In the genomic region with DNA sequence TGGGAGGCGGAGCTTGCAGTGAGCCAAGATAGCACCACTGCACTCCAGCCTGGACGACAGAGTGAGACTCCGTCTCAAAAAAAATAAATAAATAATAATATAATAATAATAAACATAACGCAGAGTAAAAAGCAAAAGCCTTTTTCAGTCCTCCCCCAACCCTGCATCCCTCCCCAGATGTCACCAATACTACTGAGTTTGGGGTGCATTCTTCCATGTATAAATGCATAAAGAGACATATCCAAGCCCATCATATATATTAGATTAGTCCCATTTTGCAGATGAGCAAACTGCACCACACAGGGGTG, we compare ENCODE assay signal across 9 cellular contexts. TPM values are rescaled to one million over a fixed set of nuclear protein-coding genes. Genes with fewer than 3 reads are reported as not detected.
DNase-seq lines count a peak whose midpoint lies in the region; FAIRE-seq and TF ChIP-seq lines count a peak whose summit lies in the region.
"Had no signal": no experiment of that assay in that cellular context is flagged by ENCODE, and none has a peak within 500 bp of the region (broad histone marks: within the 10 kb centered on the region; RNA-seq: fewer than 3 reads in every experiment).

No MANE protein-coding gene starts in this region.

- H3K27ac ChIP-seq in DOHH2 (ENCODE audit: low read depth, low read length) (no peak overlapping the region), SJCRH30 (no peak overlapping the region), esophagus (ENCODE audit: low read depth in 2 of 2, low read length in 1 of 2) (peak overlapping the region; percentile 92), parathyroid adenoma (no peak overlapping the region)

- H3K9me3 ChIP-seq in DOHH2 (ENCODE audit: control insufficient read depth, insufficient read depth, low read length) (no peaks in the 10 kb centered on the region), SJCRH30 (replicated peaks) (no peaks in the 10 kb centered on the region), esophagus (ENCODE audit: control insufficient read depth in 2 of 2, insufficient read depth in 1 of 2, low read depth in 1 of 2, low read length in 1 of 2) (no peaks in the 10 kb centered on the region), parathyroid adenoma (ENCODE audit: control insufficient read depth, low read length) (no peaks in the 10 kb centered on the region)

- peaks cover 12% of the 10 kb centered on the region for H3K4me1 ChIP-seq in DOHH2 (ENCODE audit: control insufficient read depth, low read length)
- H3K4me1 ChIP-seq in SJCRH30 = peaks cover 15% of the 10 kb centered on the region; the same call in 1 of the 2 replicates
- peaks cover 0 to 9% of the 10 kb centered on the region in 2 donors for H3K4me1 ChIP-seq in esophagus (ENCODE audit: control insufficient read depth in 2 of 2, insufficient read depth in 2 of 2, low read length in 1 of 2)
- no peaks in the 10 kb centered on the region for H3K4me1 ChIP-seq in parathyroid adenoma

- FAIRE-seq in frontal cortex (lab: Jason Lieb, UNC) = no peak

- H4K20me1 ChIP-seq in DOHH2 (ENCODE audit: control insufficient read depth, insufficient read depth, low read depth, low read length) = no peaks in the 10 kb centered on the region

- peak overlapping the region; percentile 87 for H2AFZ ChIP-seq in parathyroid adenoma

- H3K9me2 ChIP-seq in DOHH2 (replicated peaks; ENCODE audit: control insufficient read depth, low read length) = no peaks in the 10 kb centered on the region

- H3K79me2 ChIP-seq in DOHH2 (ENCODE audit: control insufficient read depth, low read length) (no peaks in the 10 kb centered on the region), parathyroid adenoma (no peaks in the 10 kb centered on the region)

- 44 to 52% methylated on average over 4 of the region's 4 CpGs for WGBS in esophagus, 2 donors

- TF ChIP-seq CTCF in DOHH2 (IDR thresholded peaks at IDR 0.05; ENCODE audit: low read depth, low read length, poor library complexity, severe bottlenecking) (no peak), parathyroid adenoma (IDR thresholded peaks at IDR 0.05) (no peak)

- H3K4me3 ChIP-seq in DOHH2 (ENCODE audit: low read length) (peak overlapping the region; percentile 57), SJCRH30 (peak overlapping the region; percentile 48), esophagus (ENCODE audit: low read depth in 1 of 2, low read length in 2 of 2) (peak overlapping the region in 1 of 2 donors; percentile 72), parathyroid adenoma (ENCODE audit: low read depth, low read length) (peak overlapping the region; percentile 52)

- H3F3A ChIP-seq in DOHH2 (ENCODE audit: control insufficient read depth, insufficient read depth) = no peaks in the 10 kb centered on the region

- H3K9ac ChIP-seq in parathyroid adenoma = no peak overlapping the region

- DNase-seq in SJCRH30 (no peak), frontal cortex (ENCODE audit: low spot score in 2 of 2) (no peak), NCI-H187 (lab: John Stamatoyannopoulos, UW) (no peak), NCI-H510A treated with DMSO at 0.1 percent for 48 hours (lab: John Stamatoyannopoulos, UW) (no peak), NCI-H2081 treated with DMSO at 0.1 percent for 48 hours (lab: John Stamatoyannopoulos, UW) (no peak)

- H3K36me3 ChIP-seq in DOHH2 (ENCODE audit: control insufficient read depth, low read length) (no peaks in the 10 kb centered on the region), SJCRH30 (no peaks in the 10 kb centered on the region), esophagus (ENCODE audit: control insufficient read depth in 2 of 2, insufficient read depth in 2 of 2, low read length in 1 of 2) (peaks cover 0 to 2% of the 10 kb centered on the region in 2 donors), parathyroid adenoma (ENCODE audit: control insufficient read depth, insufficient read depth, low read length) (no peaks in the 10 kb centered on the region)

- peak overlapping the region; percentile 68 for H3K4me2 ChIP-seq in DOHH2 (ENCODE audit: low read length)
- H3K4me2 ChIP-seq in parathyroid adenoma (ENCODE audit: low read length) = peak overlapping the region; percentile 76

- peaks cover 48% of the 10 kb centered on the region for H3K27me3 ChIP-seq in DOHH2 (ENCODE audit: control insufficient read depth, low read length)
- no peaks in the 10 kb centered on the region for H3K27me3 ChIP-seq in SJCRH30
- no peaks in the 10 kb centered on the region for H3K27me3 ChIP-seq in esophagus (ENCODE audit: control insufficient read depth in 1 of 2, insufficient read depth in 2 of 2, low read length in 2 of 2)
- no peaks in the 10 kb centered on the region for H3K27me3 ChIP-seq in parathyroid adenoma (ENCODE audit: control insufficient read depth, insufficient read depth, low read length)

RNA-seq across cellular contexts. Expression of a gene that starts 0.9 kb away (rescaled TPM):
- total RNA-seq in SJCRH30 (2014; rRNA removed; shearing (Covaris generic)) = not detected in 2 replicates
- 100 to 1,000 TPM in 1 of 2 donors, 10 to 100 TPM in 1; 43.2 to 108 TPM for polyA plus RNA-seq in esophagus
- under 0.01 TPM for total RNA-seq in frontal cortex

RNA-seq across cellular contexts. Expression of a gene that starts 31.1 kb away (rescaled TPM):
- total RNA-seq in SJCRH30 (2014; rRNA removed; shearing (Covaris generic)) = 99.4 and 104 TPM in 2 replicates
- 100 to 1,000 TPM in 1 of 2 donors, 10 to 100 TPM in 1; 99.3 to 101 TPM for polyA plus RNA-seq in esophagus
- 110 TPM for total RNA-seq in frontal cortex

RNA-seq across cellular contexts. Expression of a gene that starts 32.7 kb away (rescaled TPM):
- 0.28 TPM in 1 of 2 replicates, not detected in the other for total RNA-seq in SJCRH30 (2014; rRNA removed; shearing (Covaris generic))
- 1 to 10 TPM; 2.1 to 4.6 TPM for polyA plus RNA-seq in esophagus
- 0.41 TPM for total RNA-seq in frontal cortex
- total RNA-seq: M059J had no signal

RNA-seq across cellular contexts. Expression of a gene that starts 40.4 kb away (rescaled TPM):
- total RNA-seq in SJCRH30 (2014; rRNA removed; shearing (Covaris generic)) = 5.0 TPM in 2 replicates
- 1,000 to 10,000 TPM; 1,189 to 4,054 TPM for polyA plus RNA-seq in esophagus
- total RNA-seq in frontal cortex = 0.41 TPM

Comparison
In these comparisons a context has a peak if more than half of its experiments do, and no peak if none do; other contexts are left out.
1. H3K27ac ChIP-seq: peak in esophagus (2 of 2); none in DOHH2 (single experiment), SJCRH30 (single experiment) and parathyroid adenoma (single experiment).